1 cellular context compared by ENCODE assay signal in genomic region chr9:136245194-136246150, GRCh38.
TF ChIP-seq lines count a peak whose summit lies in the region.

Gene QSOX2, minus strand, starts transcription at chr9:136245812. Its CDS starts 9 bp downstream, at chr9:136245803.

TF ChIP-seq in K562, 482 proteins besides CTCF, POLR2A, EP300 and RAD21 (continued from another document and continues in another):
- TF ChIP-seq TARDBP (IDR thresholded peaks at IDR 0.05) (peak; percentile 41; the same call in 1 of the 2 replicates), GTF2B (IDR thresholded peaks at IDR 0.05; ENCODE audit: extremely low read depth, insufficient read length) (no peak), ZNF12 (CRISPR knock-in tag; IDR thresholded peaks at IDR 0.05) (no peak), UBTF (IDR thresholded peaks at IDR 0.05; ENCODE audit: borderline replicate concordance in 1 of 2, low read depth in 2 of 2, low read length in 2 of 2) (peak in 1 of 2 experiments; percentile 61; a peak in 1 of 4 replicates), CEBPZ (IDR thresholded peaks at IDR 0.05; ENCODE audit: borderline replicate concordance, low read depth, low read length) (no peak), CBFA2T3 (IDR thresholded peaks at IDR 0.05) (no peak; the same call in 1 of the 2 replicates), ZNF146 (CRISPR knock-in tag; IDR thresholded peaks at IDR 0.05; ENCODE audit: unreplicated experiment) (no peak), ZNF445 (CRISPR knock-in tag; IDR thresholded peaks at IDR 0.05; ENCODE audit: low read depth) (no peak), HCFC1 (IDR thresholded peaks at IDR 0.05; ENCODE audit: low read depth, low read length) (peak; percentile 55), TRIM24 (IDR thresholded peaks at IDR 0.05) (no peak), RERE (CRISPR knock-in tag; IDR thresholded peaks at IDR 0.05; ENCODE audit: borderline replicate concordance) (no peak; the same call in 1 of the 2 replicates), ZFX (CRISPR knock-in tag; IDR thresholded peaks at IDR 0.05) (peak; percentile 44; the same call in 1 of the 2 replicates), RFX5 (IDR thresholded peaks at IDR 0.05; ENCODE audit: low read depth, low read length) (no peak), CREM (IDR thresholded peaks at IDR 0.05; ENCODE audit: low read depth) (peak; percentile 70), CREB1 (IDR thresholded peaks at IDR 0.05) (0 out of 2 replicates have a peak, but pooled peaks have one; percentile 33), CREB1 (CRISPR knock-in tag; IDR thresholded peaks at IDR 0.05) (peak; percentile 58), ETS1 (conservative IDR thresholded peaks at IDR 0.05; ENCODE audit: control insufficient read depth, low read depth, low read length) (peak; percentile 95), CREB5 (CRISPR knock-in tag; IDR thresholded peaks at IDR 0.05) (no peak), ZBTB1 (CRISPR knock-in tag; IDR thresholded peaks at IDR 0.05; ENCODE audit: borderline replicate concordance, low read depth) (peak; percentile 83), ZNF143 (CRISPR knock-in tag; IDR thresholded peaks at IDR 0.05) (no peak), CAMTA2 (CRISPR knock-in tag; conservative IDR thresholded peaks at IDR 0.05) (no peak), SNRNP70 (optimal IDR thresholded peaks at IDR 0.05; ENCODE audit: low read depth, low read length) (no peak), GTF2F1 (IDR thresholded peaks at IDR 0.05; ENCODE audit: low read depth, low read length) (no peak), NR4A1 (CRISPR knock-in tag; IDR thresholded peaks at IDR 0.05) (no peak), NR4A1 (tag; IDR thresholded peaks at IDR 0.05) (peak; percentile 48; the same call in 1 of the 2 replicates), ZNF696 (CRISPR knock-in tag; conservative IDR thresholded peaks at IDR 0.05) (no peak), HMGN3 (IDR thresholded peaks at IDR 0.05; ENCODE audit: borderline replicate concordance, extremely low read depth, insufficient read length, low read depth, low read length) (peak; percentile 78), ZNF561 (CRISPR knock-in tag; conservative IDR thresholded peaks at IDR 0.05) (no peak), SREBF2 (CRISPR knock-in tag; IDR thresholded peaks at IDR 0.05) (no peak), ZNF668 (CRISPR knock-in tag; IDR thresholded peaks at IDR 0.05) (no peak), FOXM1 (IDR thresholded peaks at IDR 0.05; ENCODE audit: low read depth) (no peak), FOXM1 (CRISPR knock-in tag; IDR thresholded peaks at IDR 0.05; ENCODE audit: low read depth) (peak; percentile 60; the same call in 1 of the 2 replicates), LEF1 (IDR thresholded peaks at IDR 0.05) (no peak), HMGXB4 (CRISPR knock-in tag; IDR thresholded peaks at IDR 0.05) (peak; percentile 83; the same call in 1 of the 2 replicates), TCF7 (IDR thresholded peaks at IDR 0.05; ENCODE audit: borderline replicate concordance) (no peak), POLR3G (IDR thresholded peaks at IDR 0.05; ENCODE audit: extremely low read depth, insufficient read length, insufficient replicate concordance) (no peak), GTF2E2 (tag; IDR thresholded peaks at IDR 0.05) (no peak; the same call in 1 of the 2 replicates), NKRF (IDR thresholded peaks at IDR 0.05; ENCODE audit: borderline replicate concordance) (peak; percentile 80; the same call in 1 of the 2 replicates), ZNF263 (CRISPR knock-in tag; IDR thresholded peaks at IDR 0.05; ENCODE audit: borderline replicate concordance) (no peak; the same call in 1 of the 2 replicates), USF1 (CRISPR knock-in tag; IDR thresholded peaks at IDR 0.05) (peak; percentile 80), ZNF586 (CRISPR knock-in tag; conservative IDR thresholded peaks at IDR 0.05) (no peak), CHD4 (IDR thresholded peaks at IDR 0.05; ENCODE audit: insufficient read depth, insufficient replicate concordance, low read depth, low read length, poor library complexity, severe bottlenecking) (no peak), ZNF274 (IDR thresholded peaks at IDR 0.05; ENCODE audit: borderline replicate concordance, low read depth, low read length) (no peak), KLF1 (tag; IDR thresholded peaks at IDR 0.05) (no peak), SPI1 (IDR thresholded peaks at IDR 0.05; ENCODE audit: borderline replicate concordance, low read depth, low read length) (no peak), ILF3 (IDR thresholded peaks at IDR 0.05; ENCODE audit: borderline replicate concordance) (no peak)
